Comparison of ENCODE assay signal across 2 cellular contexts in genomic region chr10:68184546-68184945, GRCh38.
TF ChIP-seq lines count a peak whose summit lies in the region.

No MANE protein-coding gene starts in this region.

TF ChIP-seq in H1, 55 proteins besides CTCF, POLR2A, EP300 and RAD21:
- TF ChIP-seq SRF (IDR thresholded peaks at IDR 0.05; ENCODE audit: low read depth, low read length) (no peak), CEBPB (IDR thresholded peaks at IDR 0.05; ENCODE audit: low read depth, low read length) (no peak), CHD7 (IDR thresholded peaks at IDR 0.05; ENCODE audit: insufficient replicate concordance, low read length) (no peak), SP2 (IDR thresholded peaks at IDR 0.05; ENCODE audit: low read length) (no peak), CBX8 (IDR thresholded peaks at IDR 0.05; ENCODE audit: borderline replicate concordance, low read depth, low read length) (no peak), JUND (IDR thresholded peaks at IDR 0.05; ENCODE audit: low read length) (no peak), KDM4A (IDR thresholded peaks at IDR 0.05; ENCODE audit: low read depth, low read length, severe bottlenecking) (no peak)

TF ChIP-seq in HepG2, 621 proteins besides CTCF, POLR2A, EP300 and RAD21:
- TF ChIP-seq BRD4 (CRISPR knock-in tag; IDR thresholded peaks at IDR 0.05) (no peak), SNAPC2 (CRISPR knock-in tag; IDR thresholded peaks at IDR 0.05) (no peak), ISX (CRISPR knock-in tag; conservative IDR thresholded peaks at IDR 0.05) (no peak), SAP130 (CRISPR knock-in tag; IDR thresholded peaks at IDR 0.05; ENCODE audit: low read depth) (no peak), ZKSCAN5 (CRISPR knock-in tag; IDR thresholded peaks at IDR 0.05) (no peak), THAP7 (CRISPR knock-in tag; IDR thresholded peaks at IDR 0.05) (no peak), EHMT2 (IDR thresholded peaks at IDR 0.05; ENCODE audit: borderline replicate concordance, low read depth, low read length) (no peak), THYN1 (CRISPR knock-in tag; IDR thresholded peaks at IDR 0.05; ENCODE audit: borderline replicate concordance, low read depth) (no peak), IRF1 (CRISPR knock-in tag; IDR thresholded peaks at IDR 0.05; ENCODE audit: low read depth) (no peak), MED8 (CRISPR knock-in tag; IDR thresholded peaks at IDR 0.05; ENCODE audit: insufficient replicate concordance) (no peak), ZNF670 (CRISPR knock-in tag; IDR thresholded peaks at IDR 0.05; ENCODE audit: borderline replicate concordance) (no peak), SOX5 (CRISPR knock-in tag; IDR thresholded peaks at IDR 0.05; ENCODE audit: borderline replicate concordance) (no peak), ZNF10 (CRISPR knock-in tag; IDR thresholded peaks at IDR 0.05; ENCODE audit: borderline replicate concordance, low read depth) (no peak), CERS6 (CRISPR knock-in tag; IDR thresholded peaks at IDR 0.05) (no peak), SP2 (CRISPR knock-in tag; IDR thresholded peaks at IDR 0.05) (no peak), RXRA (CRISPR knock-in tag; IDR thresholded peaks at IDR 0.05) (no peak), ZNF768 (CRISPR knock-in tag; IDR thresholded peaks at IDR 0.05) (no peak), ZSCAN9 (CRISPR knock-in tag; IDR thresholded peaks at IDR 0.05; ENCODE audit: borderline replicate concordance) (no peak), ZNF335 (CRISPR knock-in tag; IDR thresholded peaks at IDR 0.05) (no peak), SCMH1 (CRISPR knock-in tag; IDR thresholded peaks at IDR 0.05; ENCODE audit: borderline replicate concordance) (no peak)
